ENCODE assay signal across 9 cellular contexts in the genomic region with DNA sequence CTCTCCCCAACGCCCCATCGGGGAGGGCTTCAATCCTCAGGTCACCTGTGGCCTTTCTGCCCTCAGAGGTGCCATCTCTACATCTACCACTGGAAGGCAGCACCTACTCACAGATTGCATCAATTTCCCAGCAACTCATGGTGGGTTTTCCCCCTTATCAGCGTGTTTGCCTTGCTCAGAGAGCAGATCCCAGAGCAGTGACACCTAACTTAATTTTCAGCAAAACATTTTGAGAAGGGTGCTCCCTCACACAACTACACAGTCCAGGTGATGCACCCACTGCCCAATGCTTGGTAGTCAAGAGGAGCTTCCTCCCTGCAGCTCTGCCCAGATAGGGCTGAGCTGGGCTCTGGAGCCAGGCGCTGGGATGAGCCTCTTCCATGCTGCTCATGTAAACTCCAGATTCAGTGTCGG. TPM values are rescaled to one million over a fixed set of nuclear protein-coding genes. Genes with fewer than 3 reads are reported as not detected.
DNase-seq lines count a peak whose midpoint lies in the region; ATAC-seq and TF ChIP-seq lines count a peak whose summit lies in the region.
"Had no signal": no experiment of that assay in that cellular context is flagged by ENCODE, and none has a peak within 500 bp of the region (broad histone marks: within the 10 kb centered on the region; RNA-seq: fewer than 3 reads in every experiment).

No MANE protein-coding gene starts in this region.

- H3K36me3 ChIP-seq in endodermal cell (ENCODE audit: control insufficient read depth, insufficient read depth, low read length), result no peaks in the 10 kb centered on the region

- no peaks in the 10 kb centered on the region for H3K27me3 ChIP-seq in endodermal cell (ENCODE audit: control insufficient read depth, insufficient read depth, low read length, poor library complexity, severe bottlenecking)

- H3K27me3 Mint-ChIP-seq in endodermal cell (ENCODE audit: insufficient read depth), result peaks cover 8% of the 10 kb centered on the region
- no peaks in the 10 kb centered on the region for H3K27me3 Mint-ChIP-seq in activated CD4-positive, alpha-beta T cell treated with anti-CD3 and anti-CD28 coated beads, Interleukin-2, amount 10 ng/mL, durations not matched to agents 7 days and 5 days

- no peak overlapping the region for H3K9ac ChIP-seq in endodermal cell (ENCODE audit: extremely low read depth, low read length, poor library complexity, severe bottlenecking)

- no peaks in the 10 kb centered on the region for H3K9me3 ChIP-seq in endodermal cell (ENCODE audit: control insufficient read depth, low read length)

- peaks cover under 1% of the 10 kb centered on the region for H3K36me3 Mint-ChIP-seq in endodermal cell (ENCODE audit: low read depth)
- H3K36me3 Mint-ChIP-seq in activated CD4-positive, alpha-beta T cell treated with anti-CD3 and anti-CD28 coated beads, Interleukin-2, amount 10 ng/mL, durations not matched to agents 7 days and 5 days (ENCODE audit: low read depth), result no peaks in the 10 kb centered on the region

- CTCF ChIA-PET in activated CD4-positive, alpha-beta T cell treated with anti-CD3 and anti-CD28 coated beads, Interleukin-2, amount 10 ng/mL, durations not matched to agents 7 days and 5 days (lab: Charles Lee), result no interaction called here

- peak; percentile 40 for DNase-seq in GM10266 (ENCODE audit: extremely low spot score)
- DNase-seq in endodermal cell, result peak; percentile 90
- DNase-seq in nucleus accumbens (lab: John Stamatoyannopoulos, UW), result no peak
- no peak for DNase-seq in DMS114 treated with DMSO at 0.1 percent for 48 hours (lab: John Stamatoyannopoulos, UW; ENCODE audit: unreplicated experiment)
- DNase-seq in activated CD4-positive, alpha-beta T cell treated with anti-CD3 and anti-CD28 coated beads, Interleukin-2, amount 10 ng/mL, durations not matched to agents 7 days and 5 days, result no peak
- DNase-seq in activated T-cell treated with anti-CD3 and anti-CD28 coated beads, Interleukin-2, amount 50 U/mL, for 1 hour, result no peak

- POLR2A ChIA-PET in activated CD4-positive, alpha-beta T cell treated with anti-CD3 and anti-CD28 coated beads, Interleukin-2, amount 10 ng/mL, durations not matched to agents 7 days and 5 days (lab: Charles Lee), result no interaction called here

- ATAC-seq in GM19468 (IDR thresholded peaks at IDR 0.05; ENCODE audit: extremely low read depth, unreplicated experiment) (peak; percentile 70), HG03520 (IDR thresholded peaks at IDR 0.05; ENCODE audit: unreplicated experiment) (peak; percentile 90)

- no peak overlapping the region for H3K4me3 ChIP-seq in endodermal cell (ENCODE audit: low read length)

- no peak overlapping the region for H3K27ac Mint-ChIP-seq in endodermal cell
- H3K27ac Mint-ChIP-seq in activated CD4-positive, alpha-beta T cell treated with anti-CD3 and anti-CD28 coated beads, Interleukin-2, amount 10 ng/mL, durations not matched to agents 7 days and 5 days, result no peak overlapping the region

- peak; percentile 75 for TF ChIP-seq CTCF in GM10266 (IDR thresholded peaks at IDR 0.05; ENCODE audit: control insufficient read depth, insufficient read depth, low read depth, missing control alignments)
- TF ChIP-seq CTCF in endodermal cell (conservative IDR thresholded peaks at IDR 0.05), result peak; percentile 92

- H3K4me3 Mint-ChIP-seq in endodermal cell, result no peak overlapping the region
- no peak overlapping the region for H3K4me3 Mint-ChIP-seq in activated CD4-positive, alpha-beta T cell treated with anti-CD3 and anti-CD28 coated beads, Interleukin-2, amount 10 ng/mL, durations not matched to agents 7 days and 5 days

- H3K4me1 ChIP-seq in endodermal cell (ENCODE audit: control insufficient read depth, insufficient read depth, low read length), result no peaks in the 10 kb centered on the region

- WGBS in endodermal cell (ENCODE audit: insufficient coverage in 1 of 2, insufficient read length in 1 of 2), 2 experiments, result 43 to 45% methylated on average over 3 to 5 of the region's 5 CpGs

- no peak overlapping the region for H3K27ac ChIP-seq in endodermal cell (ENCODE audit: low read depth, low read length)

- peaks cover 28% of the 10 kb centered on the region for H3K9me3 Mint-ChIP-seq in endodermal cell
- no peaks in the 10 kb centered on the region for H3K9me3 Mint-ChIP-seq in activated CD4-positive, alpha-beta T cell treated with anti-CD3 and anti-CD28 coated beads, Interleukin-2, amount 10 ng/mL, durations not matched to agents 7 days and 5 days

- H3K4me1 Mint-ChIP-seq in endodermal cell, result peaks cover 7% of the 10 kb centered on the region
- no peaks in the 10 kb centered on the region for H3K4me1 Mint-ChIP-seq in activated CD4-positive, alpha-beta T cell treated with anti-CD3 and anti-CD28 coated beads, Interleukin-2, amount 10 ng/mL, durations not matched to agents 7 days and 5 days

RNA-seq across cellular contexts. Expression of gene PLG, which starts 48.2 kb away (rescaled TPM):
- not detected for total RNA-seq in endodermal cell
- polyA plus RNA-seq in endodermal cell (2013, experiment 1 of 2), result 0.11 TPM
- polyA plus RNA-seq in endodermal cell (2013, experiment 2 of 2), result not detected
- total RNA-seq in activated CD4-positive, alpha-beta T cell treated with anti-CD3 and anti-CD28 coated beads, Interleukin-2, amount 10 ng/mL, durations not matched to agents 7 days and 5 days, result under 1 TPM in 1 of 2 experiments, not detected in 1; 0.32 TPM
- total RNA-seq: fibroblast of lung had no signal
- polyA plus RNA-seq: fibroblast of lung had no signal

Comparison
In these comparisons a context has a peak if more than half of its experiments do, and no peak if none do; other contexts are left out.
1. DNase-seq: peak in GM10266 (single experiment) and endodermal cell (single experiment); none in nucleus accumbens (0 of 56), DMS114 treated with DMSO at 0.1 percent for 48 hours (single experiment), activated CD4-positive, alpha-beta T cell treated with anti-CD3 and anti-CD28 coated beads, Interleukin-2, amount 10 ng/mL, durations not matched to agents 7 days and 5 days (single experiment) and activated T-cell treated with anti-CD3 and anti-CD28 coated beads, Interleukin-2, amount 50 U/mL, for 1 hour (single experiment).